In the genomic region with DNA sequence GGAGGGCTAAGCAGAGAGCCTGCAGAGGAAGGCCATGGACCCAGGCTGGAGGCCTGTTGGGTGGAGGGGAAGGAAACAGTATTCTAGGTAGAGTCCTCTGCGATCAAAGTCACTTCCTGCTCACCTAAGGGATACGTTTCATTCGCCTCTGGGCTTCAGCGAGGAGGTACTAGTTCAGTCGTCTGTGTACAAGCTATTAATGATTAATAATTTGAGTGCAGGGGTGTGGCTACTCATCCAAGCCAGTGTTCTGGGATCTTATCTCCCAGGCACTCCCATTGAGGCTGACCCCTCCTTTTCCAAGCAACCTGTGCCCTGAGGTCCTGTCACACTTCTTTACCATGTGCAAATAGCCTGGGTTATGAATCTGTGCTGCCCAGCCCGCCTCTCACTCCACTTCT, we compare ENCODE assay signal across 1 cellular context.
TF ChIP-seq lines count a peak whose summit lies in the region.

No MANE protein-coding gene starts in this region.

TF ChIP-seq in HepG2, 621 proteins besides CTCF, POLR2A, EP300 and RAD21 (continued from another document and continues in another):
- TF ChIP-seq, protein P1, sequence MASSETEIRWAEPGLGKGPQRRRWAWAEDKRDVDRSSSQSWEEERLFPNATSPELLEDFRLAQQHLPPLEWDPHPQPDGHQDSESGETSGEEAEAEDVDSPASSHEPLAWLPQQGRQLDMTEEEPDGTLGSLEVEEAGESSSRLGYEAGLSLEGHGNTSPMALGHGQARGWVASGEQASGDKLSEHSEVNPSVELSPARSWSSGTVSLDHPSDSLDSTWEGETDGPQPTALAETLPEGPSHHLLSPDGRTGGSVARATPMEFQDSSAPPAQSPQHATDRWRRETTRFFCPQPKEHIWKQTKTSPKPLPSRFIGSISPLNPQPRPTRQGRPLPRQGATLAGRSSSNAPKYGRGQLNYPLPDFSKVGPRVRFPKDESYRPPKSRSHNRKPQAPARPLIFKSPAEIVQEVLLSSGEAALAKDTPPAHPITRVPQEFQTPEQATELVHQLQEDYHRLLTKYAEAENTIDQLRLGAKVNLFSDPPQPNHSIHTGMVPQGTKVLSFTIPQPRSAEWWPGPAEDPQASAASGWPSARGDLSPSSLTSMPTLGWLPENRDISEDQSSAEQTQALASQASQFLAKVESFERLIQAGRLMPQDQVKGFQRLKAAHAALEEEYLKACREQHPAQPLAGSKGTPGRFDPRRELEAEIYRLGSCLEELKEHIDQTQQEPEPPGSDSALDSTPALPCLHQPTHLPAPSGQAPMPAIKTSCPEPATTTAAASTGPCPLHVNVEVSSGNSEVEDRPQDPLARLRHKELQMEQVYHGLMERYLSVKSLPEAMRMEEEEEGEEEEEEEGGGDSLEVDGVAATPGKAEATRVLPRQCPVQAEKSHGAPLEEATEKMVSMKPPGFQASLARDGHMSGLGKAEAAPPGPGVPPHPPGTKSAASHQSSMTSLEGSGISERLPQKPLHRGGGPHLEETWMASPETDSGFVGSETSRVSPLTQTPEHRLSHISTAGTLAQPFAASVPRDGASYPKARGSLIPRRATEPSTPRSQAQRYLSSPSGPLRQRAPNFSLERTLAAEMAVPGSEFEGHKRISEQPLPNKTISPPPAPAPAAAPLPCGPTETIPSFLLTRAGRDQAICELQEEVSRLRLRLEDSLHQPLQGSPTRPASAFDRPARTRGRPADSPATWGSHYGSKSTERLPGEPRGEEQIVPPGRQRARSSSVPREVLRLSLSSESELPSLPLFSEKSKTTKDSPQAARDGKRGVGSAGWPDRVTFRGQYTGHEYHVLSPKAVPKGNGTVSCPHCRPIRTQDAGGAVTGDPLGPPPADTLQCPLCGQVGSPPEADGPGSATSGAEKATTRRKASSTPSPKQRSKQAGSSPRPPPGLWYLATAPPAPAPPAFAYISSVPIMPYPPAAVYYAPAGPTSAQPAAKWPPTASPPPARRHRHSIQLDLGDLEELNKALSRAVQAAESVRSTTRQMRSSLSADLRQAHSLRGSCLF (CRISPR knock-in tag; IDR thresholded peaks at IDR 0.05; ENCODE audit: borderline replicate concordance) = no peak
- TF ChIP-seq SP4 (CRISPR knock-in tag; IDR thresholded peaks at IDR 0.05) (no peak), ZFP36L1 (CRISPR knock-in tag; IDR thresholded peaks at IDR 0.05) (no peak), ZNF557 (CRISPR knock-in tag; IDR thresholded peaks at IDR 0.05) (no peak), MED13 (CRISPR knock-in tag; IDR thresholded peaks at IDR 0.05) (no peak), ISX (CRISPR knock-in tag; conservative IDR thresholded peaks at IDR 0.05) (no peak), ZNF343 (CRISPR knock-in tag; IDR thresholded peaks at IDR 0.05) (no peak), GABPB1 (CRISPR knock-in tag; IDR thresholded peaks at IDR 0.05) (peak; percentile 30; the same call in 1 of the 2 replicates), ZNF772 (CRISPR knock-in tag; IDR thresholded peaks at IDR 0.05) (no peak), MXI1 (IDR thresholded peaks at IDR 0.05; ENCODE audit: borderline replicate concordance, low read depth, low read length) (peak; percentile 42; the same call in 1 of the 3 replicates), FOXM1 (CRISPR knock-in tag; IDR thresholded peaks at IDR 0.05) (no peak), ZNF232 (CRISPR knock-in tag; IDR thresholded peaks at IDR 0.05; ENCODE audit: borderline replicate concordance) (peak; percentile 28; the same call in 1 of the 2 replicates), HOXD1 (CRISPR knock-in tag; IDR thresholded peaks at IDR 0.05) (no peak), ZNF441 (CRISPR knock-in tag; IDR thresholded peaks at IDR 0.05; ENCODE audit: borderline replicate concordance) (no peak; the same call in 1 of the 2 replicates), ZNF768 (CRISPR knock-in tag; IDR thresholded peaks at IDR 0.05) (no peak), ZNF282 (IDR thresholded peaks at IDR 0.05; ENCODE audit: partially characterized antibody) (no peak), SAP130 (CRISPR knock-in tag; IDR thresholded peaks at IDR 0.05; ENCODE audit: low read depth) (peak; percentile 61), ZFP1 (CRISPR knock-in tag; IDR thresholded peaks at IDR 0.05) (no peak), ATAD3A (CRISPR knock-in tag; IDR thresholded peaks at IDR 0.05) (no peak), SATB2 (CRISPR knock-in tag; IDR thresholded peaks at IDR 0.05) (no peak), ISL2 (CRISPR knock-in tag; IDR thresholded peaks at IDR 0.05) (no peak), ZSCAN25 (CRISPR knock-in tag; IDR thresholded peaks at IDR 0.05) (no peak; the same call in 1 of the 2 replicates), ZNF569 (CRISPR knock-in tag; IDR thresholded peaks at IDR 0.05; ENCODE audit: borderline replicate concordance) (no peak), WIZ (CRISPR knock-in tag; IDR thresholded peaks at IDR 0.05) (no peak), AKAP8 (CRISPR knock-in tag; IDR thresholded peaks at IDR 0.05) (no peak), ZNF335 (CRISPR knock-in tag; IDR thresholded peaks at IDR 0.05) (no peak), CBX5 (CRISPR knock-in tag; IDR thresholded peaks at IDR 0.05; ENCODE audit: borderline replicate concordance) (no peak), ZFX (CRISPR knock-in tag; IDR thresholded peaks at IDR 0.05; ENCODE audit: low read depth) (peak; percentile 39; the same call in 1 of the 2 replicates)
- TF ChIP-seq, protein P2, sequence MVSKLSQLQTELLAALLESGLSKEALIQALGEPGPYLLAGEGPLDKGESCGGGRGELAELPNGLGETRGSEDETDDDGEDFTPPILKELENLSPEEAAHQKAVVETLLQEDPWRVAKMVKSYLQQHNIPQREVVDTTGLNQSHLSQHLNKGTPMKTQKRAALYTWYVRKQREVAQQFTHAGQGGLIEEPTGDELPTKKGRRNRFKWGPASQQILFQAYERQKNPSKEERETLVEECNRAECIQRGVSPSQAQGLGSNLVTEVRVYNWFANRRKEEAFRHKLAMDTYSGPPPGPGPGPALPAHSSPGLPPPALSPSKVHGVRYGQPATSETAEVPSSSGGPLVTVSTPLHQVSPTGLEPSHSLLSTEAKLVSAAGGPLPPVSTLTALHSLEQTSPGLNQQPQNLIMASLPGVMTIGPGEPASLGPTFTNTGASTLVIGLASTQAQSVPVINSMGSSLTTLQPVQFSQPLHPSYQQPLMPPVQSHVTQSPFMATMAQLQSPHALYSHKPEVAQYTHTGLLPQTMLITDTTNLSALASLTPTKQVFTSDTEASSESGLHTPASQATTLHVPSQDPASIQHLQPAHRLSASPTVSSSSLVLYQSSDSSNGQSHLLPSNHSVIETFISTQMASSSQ (IDR thresholded peaks at IDR 0.05; ENCODE audit: low read depth) = peak; percentile 74
- TF ChIP-seq, protein P2 (CRISPR knock-in tag; IDR thresholded peaks at IDR 0.05; ENCODE audit: borderline replicate concordance) = peak; percentile 58; the same call in 1 of the 2 replicates
- TF ChIP-seq, protein P3, sequence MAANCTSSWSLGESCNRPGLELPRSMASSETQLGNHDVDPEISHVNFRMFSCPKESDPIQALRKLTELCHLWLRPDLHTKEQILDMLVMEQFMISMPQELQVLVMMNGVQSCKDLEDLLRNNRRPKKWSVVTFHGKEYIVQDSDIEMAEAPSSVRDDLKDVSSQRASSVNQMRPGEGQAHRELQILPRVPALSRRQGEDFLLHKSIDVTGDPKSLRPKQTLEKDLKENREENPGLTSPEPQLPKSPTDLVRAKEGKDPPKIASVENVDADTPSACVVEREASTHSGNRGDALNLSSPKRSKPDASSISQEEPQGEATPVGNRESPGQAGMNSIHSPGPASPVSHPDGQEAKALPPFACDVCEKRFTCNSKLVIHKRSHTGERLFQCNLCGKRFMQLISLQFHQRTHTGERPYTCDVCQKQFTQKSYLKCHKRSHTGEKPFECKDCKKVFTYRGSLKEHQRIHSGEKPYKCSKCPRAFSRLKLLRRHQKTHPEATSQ (CRISPR knock-in tag; IDR thresholded peaks at IDR 0.05; ENCODE audit: borderline replicate concordance) = no peak
- TF ChIP-seq, protein P4, sequence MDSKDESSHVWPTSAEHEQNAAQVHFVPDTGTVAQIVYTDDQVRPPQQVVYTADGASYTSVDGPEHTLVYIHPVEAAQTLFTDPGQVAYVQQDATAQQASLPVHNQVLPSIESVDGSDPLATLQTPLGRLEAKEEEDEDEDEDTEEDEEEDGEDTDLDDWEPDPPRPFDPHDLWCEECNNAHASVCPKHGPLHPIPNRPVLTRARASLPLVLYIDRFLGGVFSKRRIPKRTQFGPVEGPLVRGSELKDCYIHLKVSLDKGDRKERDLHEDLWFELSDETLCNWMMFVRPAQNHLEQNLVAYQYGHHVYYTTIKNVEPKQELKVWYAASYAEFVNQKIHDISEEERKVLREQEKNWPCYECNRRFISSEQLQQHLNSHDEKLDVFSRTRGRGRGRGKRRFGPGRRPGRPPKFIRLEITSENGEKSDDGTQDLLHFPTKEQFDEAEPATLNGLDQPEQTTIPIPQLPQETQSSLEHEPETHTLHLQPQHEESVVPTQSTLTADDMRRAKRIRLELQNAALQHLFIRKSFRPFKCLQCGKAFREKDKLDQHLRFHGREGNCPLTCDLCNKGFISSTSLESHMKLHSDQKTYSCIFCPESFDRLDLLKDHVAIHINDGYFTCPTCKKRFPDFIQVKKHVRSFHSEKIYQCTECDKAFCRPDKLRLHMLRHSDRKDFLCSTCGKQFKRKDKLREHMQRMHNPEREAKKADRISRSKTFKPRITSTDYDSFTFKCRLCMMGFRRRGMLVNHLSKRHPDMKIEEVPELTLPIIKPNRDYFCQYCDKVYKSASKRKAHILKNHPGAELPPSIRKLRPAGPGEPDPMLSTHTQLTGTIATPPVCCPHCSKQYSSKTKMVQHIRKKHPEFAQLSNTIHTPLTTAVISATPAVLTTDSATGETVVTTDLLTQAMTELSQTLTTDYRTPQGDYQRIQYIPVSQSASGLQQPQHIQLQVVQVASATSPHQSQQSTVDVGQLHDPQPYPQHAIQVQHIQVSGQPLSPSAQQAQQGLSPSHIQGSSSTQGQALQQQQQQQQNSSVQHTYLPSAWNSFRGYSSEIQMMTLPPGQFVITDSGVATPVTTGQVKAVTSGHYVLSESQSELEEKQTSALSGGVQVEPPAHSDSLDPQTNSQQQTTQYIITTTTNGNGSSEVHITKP (CRISPR knock-in tag; IDR thresholded peaks at IDR 0.05; ENCODE audit: low read depth) = no peak
- TF ChIP-seq, protein P5, sequence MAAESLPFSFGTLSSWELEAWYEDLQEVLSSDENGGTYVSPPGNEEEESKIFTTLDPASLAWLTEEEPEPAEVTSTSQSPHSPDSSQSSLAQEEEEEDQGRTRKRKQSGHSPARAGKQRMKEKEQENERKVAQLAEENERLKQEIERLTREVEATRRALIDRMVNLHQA (CRISPR knock-in tag; IDR thresholded peaks at IDR 0.05) = no peak
- TF ChIP-seq, protein P6, sequence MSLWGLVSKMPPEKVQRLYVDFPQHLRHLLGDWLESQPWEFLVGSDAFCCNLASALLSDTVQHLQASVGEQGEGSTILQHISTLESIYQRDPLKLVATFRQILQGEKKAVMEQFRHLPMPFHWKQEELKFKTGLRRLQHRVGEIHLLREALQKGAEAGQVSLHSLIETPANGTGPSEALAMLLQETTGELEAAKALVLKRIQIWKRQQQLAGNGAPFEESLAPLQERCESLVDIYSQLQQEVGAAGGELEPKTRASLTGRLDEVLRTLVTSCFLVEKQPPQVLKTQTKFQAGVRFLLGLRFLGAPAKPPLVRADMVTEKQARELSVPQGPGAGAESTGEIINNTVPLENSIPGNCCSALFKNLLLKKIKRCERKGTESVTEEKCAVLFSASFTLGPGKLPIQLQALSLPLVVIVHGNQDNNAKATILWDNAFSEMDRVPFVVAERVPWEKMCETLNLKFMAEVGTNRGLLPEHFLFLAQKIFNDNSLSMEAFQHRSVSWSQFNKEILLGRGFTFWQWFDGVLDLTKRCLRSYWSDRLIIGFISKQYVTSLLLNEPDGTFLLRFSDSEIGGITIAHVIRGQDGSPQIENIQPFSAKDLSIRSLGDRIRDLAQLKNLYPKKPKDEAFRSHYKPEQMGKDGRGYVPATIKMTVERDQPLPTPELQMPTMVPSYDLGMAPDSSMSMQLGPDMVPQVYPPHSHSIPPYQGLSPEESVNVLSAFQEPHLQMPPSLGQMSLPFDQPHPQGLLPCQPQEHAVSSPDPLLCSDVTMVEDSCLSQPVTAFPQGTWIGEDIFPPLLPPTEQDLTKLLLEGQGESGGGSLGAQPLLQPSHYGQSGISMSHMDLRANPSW (CRISPR knock-in tag; IDR thresholded peaks at IDR 0.05; ENCODE audit: borderline replicate concordance) = no peak
- TF ChIP-seq, protein P7, sequence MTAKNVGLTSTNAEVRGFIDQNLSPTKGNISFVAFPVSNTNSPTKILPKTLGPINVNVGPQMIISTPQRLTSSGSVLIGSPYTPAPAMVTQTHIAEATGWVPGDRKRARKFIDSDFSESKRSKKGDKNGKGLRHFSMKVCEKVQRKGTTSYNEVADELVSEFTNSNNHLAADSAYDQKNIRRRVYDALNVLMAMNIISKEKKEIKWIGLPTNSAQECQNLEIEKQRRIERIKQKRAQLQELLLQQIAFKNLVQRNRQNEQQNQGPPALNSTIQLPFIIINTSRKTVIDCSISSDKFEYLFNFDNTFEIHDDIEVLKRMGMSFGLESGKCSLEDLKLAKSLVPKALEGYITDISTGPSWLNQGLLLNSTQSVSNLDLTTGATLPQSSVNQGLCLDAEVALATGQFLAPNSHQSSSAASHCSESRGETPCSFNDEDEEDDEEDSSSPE (CRISPR knock-in tag; IDR thresholded peaks at IDR 0.05) = no peak
- TF ChIP-seq, protein P8, sequence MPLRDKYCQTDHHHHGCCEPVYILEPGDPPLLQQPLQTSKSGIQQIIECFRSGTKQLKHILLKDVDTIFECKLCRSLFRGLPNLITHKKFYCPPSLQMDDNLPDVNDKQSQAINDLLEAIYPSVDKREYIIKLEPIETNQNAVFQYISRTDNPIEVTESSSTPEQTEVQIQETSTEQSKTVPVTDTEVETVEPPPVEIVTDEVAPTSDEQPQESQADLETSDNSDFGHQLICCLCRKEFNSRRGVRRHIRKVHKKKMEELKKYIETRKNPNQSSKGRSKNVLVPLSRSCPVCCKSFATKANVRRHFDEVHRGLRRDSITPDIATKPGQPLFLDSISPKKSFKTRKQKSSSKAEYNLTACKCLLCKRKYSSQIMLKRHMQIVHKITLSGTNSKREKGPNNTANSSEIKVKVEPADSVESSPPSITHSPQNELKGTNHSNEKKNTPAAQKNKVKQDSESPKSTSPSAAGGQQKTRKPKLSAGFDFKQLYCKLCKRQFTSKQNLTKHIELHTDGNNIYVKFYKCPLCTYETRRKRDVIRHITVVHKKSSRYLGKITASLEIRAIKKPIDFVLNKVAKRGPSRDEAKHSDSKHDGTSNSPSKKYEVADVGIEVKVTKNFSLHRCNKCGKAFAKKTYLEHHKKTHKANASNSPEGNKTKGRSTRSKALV (CRISPR knock-in tag; IDR thresholded peaks at IDR 0.05) = no peak
- TF ChIP-seq, protein P9, sequence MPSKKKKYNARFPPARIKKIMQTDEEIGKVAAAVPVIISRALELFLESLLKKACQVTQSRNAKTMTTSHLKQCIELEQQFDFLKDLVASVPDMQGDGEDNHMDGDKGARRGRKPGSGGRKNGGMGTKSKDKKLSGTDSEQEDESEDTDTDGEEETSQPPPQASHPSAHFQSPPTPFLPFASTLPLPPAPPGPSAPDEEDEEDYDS (CRISPR knock-in tag; IDR thresholded peaks at IDR 0.05) = 0 out of 2 replicates have a peak, but pooled peaks have one; percentile 22
